ENCODE assay signal across 21 cellular contexts in the genomic region with DNA sequence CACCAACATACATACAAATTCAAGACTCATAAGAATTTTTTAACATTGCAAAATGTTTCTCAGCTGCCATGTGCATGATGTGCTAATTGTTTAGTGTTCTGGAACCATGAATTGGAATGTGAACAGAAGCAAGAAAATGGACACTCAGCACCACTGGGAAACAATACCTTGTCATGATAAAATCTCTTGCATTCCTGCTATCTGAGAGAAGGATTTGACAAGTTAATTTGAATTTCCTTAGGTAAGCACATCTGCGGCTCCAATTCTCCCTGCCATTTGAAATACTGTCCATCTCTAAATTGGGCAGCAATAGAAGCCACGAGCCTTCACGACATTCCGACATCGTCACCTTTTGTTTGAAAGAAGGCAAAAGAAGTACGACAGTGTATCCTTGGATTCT.
"Had no signal": no experiment of that assay in that cellular context is flagged by ENCODE, and none has a peak within 500 bp of the region (broad histone marks: within the 10 kb centered on the region; RNA-seq: fewer than 3 reads in every experiment).

No MANE protein-coding gene starts in this region.

- H3K9ac ChIP-seq: neural progenitor cell had no signal

- H3K4me1 ChIP-seq: colonic mucosa, heart left ventricle, neural progenitor cell, right lobe of liver, spleen, testis, tibial nerve had no signal

- H3K27me3 ChIP-seq: colonic mucosa, heart left ventricle, neural progenitor cell, ovary, right lobe of liver, spleen, testis, tibial nerve had no signal

- ATAC-seq: heart left ventricle; left cardiac atrium; natural killer cell; right lobe of liver; stimulated activated memory B cell treated with anti-CD40 and anti-IgM and Interleukin-4, amounts not matched to agents 10 μg/mL and 1 μg/mL and 100 μg/mL, for 72 hours; stimulated activated naive CD8-positive, alpha-beta T cell treated with anti-CD3 and anti-CD28 coated beads, Interleukin-15, amount 100 ng/mL, for 72 hours had no signal

- H3K4me3 ChIP-seq: colonic mucosa, heart left ventricle, neural progenitor cell, ovary, right lobe of liver, spleen, testis, tibial nerve had no signal

- H2AFZ ChIP-seq: neural progenitor cell had no signal

- H3K36me3 ChIP-seq: colonic mucosa, heart left ventricle, neural progenitor cell, ovary, right lobe of liver, spleen, tibial nerve had no signal

- H3K4me2 ChIP-seq: neural progenitor cell had no signal

- H3K9me3 ChIP-seq: colonic mucosa, heart left ventricle, ovary, right lobe of liver, spleen, testis, tibial nerve had no signal

- DNase-seq: colonic mucosa; dermis blood vessel endothelial cell; erythroblast; foreskin melanocyte; heart left ventricle; hippocampal formation; left cardiac atrium; natural killer cell; nucleus accumbens; ovary; retina; right lobe of liver; spleen; stimulated activated CD4-positive, alpha-beta T cell treated with anti-CD3 and anti-CD28 coated beads, Interleukin-15, amount 100 ng/mL, for 24 hours; stimulated activated CD4-positive, alpha-beta T cell treated with anti-CD3 and anti-CD28 coated beads, Interleukin-1b, Interleukin-23, amount 100 ng/mL, for 48 hours; stimulated activated CD4-positive, alpha-beta T cell treated with anti-CD3 and anti-CD28 coated beads, Interleukin-4, amount 100 ng/mL, for 24 hours; stimulated activated naive CD8-positive, alpha-beta T cell treated with anti-CD3 and anti-CD28 coated beads, Interleukin-15, amount 100 ng/mL, for 72 hours; testis had no signal

- H3K27ac ChIP-seq: colonic mucosa, heart left ventricle, neural progenitor cell, ovary, right lobe of liver, spleen, testis, tibial nerve had no signal
